Comparison of ENCODE assay signal across 13 cellular contexts in the genomic region with DNA sequence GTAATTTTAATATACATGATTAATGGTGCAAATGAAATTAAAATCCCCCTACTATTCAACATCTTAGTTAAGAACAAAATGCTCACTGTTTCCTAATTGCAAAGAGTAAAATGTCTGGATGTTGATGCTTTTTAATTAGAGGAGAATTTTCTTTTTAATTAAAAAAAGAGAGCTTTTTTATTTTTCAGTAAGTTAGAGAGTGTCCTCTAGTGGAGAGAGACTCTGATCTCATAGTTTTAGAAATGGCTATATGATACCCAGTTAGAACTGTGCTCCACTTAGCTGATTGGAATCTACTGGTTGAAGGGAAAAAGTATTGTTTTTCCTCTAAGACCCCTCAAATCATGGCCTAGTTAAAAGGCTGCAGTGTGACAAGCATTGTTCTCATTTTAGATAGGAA.
DNase-seq lines count a peak whose midpoint lies in the region; ATAC-seq and TF ChIP-seq lines count a peak whose summit lies in the region.
"Had no signal": no experiment of that assay in that cellular context is flagged by ENCODE, and none has a peak within 500 bp of the region (broad histone marks: within the 10 kb centered on the region; RNA-seq: fewer than 3 reads in every experiment).

No MANE protein-coding gene starts in this region.

- H3K27ac ChIP-seq in cardiac muscle cell = no peak overlapping the region
- H3K27ac ChIP-seq in right atrium auricular region = no peak overlapping the region
- peak overlapping the region; percentile 84 for H3K27ac ChIP-seq in VCaP
- no peak overlapping the region for H3K27ac ChIP-seq in foreskin keratinocyte

- no peak overlapping the region for H3K4me3 ChIP-seq in cardiac muscle cell
- H3K4me3 ChIP-seq in right atrium auricular region = no peak overlapping the region

- H3K4me3 Mint-ChIP-seq in type B pancreatic cell = no peak overlapping the region
- no peak overlapping the region for H3K4me3 Mint-ChIP-seq in natural killer cell
- H3K4me3 Mint-ChIP-seq: B cell; natural killer cell treated with Interleukin-12 subunit alpha and Interleukin-12 subunit beta and Interleukin-15 and Interleukin-18, amount 100 ng/mL, for 72 hours had no signal

- H3K4me1 Mint-ChIP-seq in type B pancreatic cell (ENCODE audit: unreplicated experiment) (no peaks in the 10 kb centered on the region), natural killer cell (no peaks in the 10 kb centered on the region)
- H3K4me1 Mint-ChIP-seq: B cell had no signal

- intact Hi-C loops in natural killer cell (cut with micrococcal nuclease) = no loop called here

- no peaks in the 10 kb centered on the region for H3K27me3 Mint-ChIP-seq in type B pancreatic cell
- H3K27me3 Mint-ChIP-seq in natural killer cell (ENCODE audit: low read depth in 2 of 2) = no peaks in the 10 kb centered on the region
- H3K27me3 Mint-ChIP-seq: B cell; natural killer cell treated with Interleukin-12 subunit alpha and Interleukin-12 subunit beta and Interleukin-15 and Interleukin-18, amount 100 ng/mL, for 72 hours had no signal

- H3K36me3 ChIP-seq in cardiac muscle cell (no peaks in the 10 kb centered on the region), right atrium auricular region (no peaks in the 10 kb centered on the region)

- no peaks in the 10 kb centered on the region for H3K36me3 Mint-ChIP-seq in type B pancreatic cell
- H3K36me3 Mint-ChIP-seq in natural killer cell = no peaks in the 10 kb centered on the region
- H3K36me3 Mint-ChIP-seq: natural killer cell treated with Interleukin-12 subunit alpha and Interleukin-12 subunit beta and Interleukin-15 and Interleukin-18, amount 100 ng/mL, for 72 hours had no signal

- TF ChIP-seq CTCF in cardiac muscle cell (IDR thresholded peaks at IDR 0.05; ENCODE audit: low read depth, low read length) (peak; percentile 49), right atrium auricular region (IDR thresholded peaks at IDR 0.05) (peak in 1 of 2 donors; percentile 35), VCaP (conservative IDR thresholded peaks at IDR 0.05) (peak; percentile 82), foreskin keratinocyte (conservative IDR thresholded peaks at IDR 0.05) (peak; percentile 52), type B pancreatic cell (conservative IDR thresholded peaks at IDR 0.05) (peak; percentile 62), natural killer cell (IDR thresholded peaks at IDR 0.05) (no peak)

- ATAC-seq in foreskin keratinocyte (no peak), natural killer cell (no peak), GM18867 (IDR thresholded peaks at IDR 0.05; ENCODE audit: unreplicated experiment) (no peak)
- ATAC-seq: natural killer cell treated with Interleukin-12 subunit alpha and Interleukin-12 subunit beta and Interleukin-15 and Interleukin-18, amount 100 ng/mL, for 72 hours had no signal

- DNase-seq in cardiac muscle cell (ENCODE audit: low read depth in 1 of 2, low spot score in 1 of 2) (peak in 1 of 2 donors; percentile 24), right atrium auricular region (ENCODE audit: low spot score) (no peak), foreskin keratinocyte (no peak), type B pancreatic cell (ENCODE audit: extremely low spot score, unreplicated experiment) (no peak), natural killer cell (no peak)
- no peak for DNase-seq in stimulated activated CD4-positive, alpha-beta T cell treated with anti-CD3 and anti-CD28 coated beads, Interleukin-1b, Interleukin-23, amount 100 ng/mL, for 48 hours
- DNase-seq: cortex of kidney; NCI-H1436 treated with DMSO at 0.1 percent for 48 hours; stimulated activated CD4-positive, alpha-beta T cell treated with anti-CD3 and anti-CD28 coated beads, Interleukin-2, amount 100 ng/mL, for 48 hours had no signal

- no peaks in the 10 kb centered on the region for H3K4me1 ChIP-seq in cardiac muscle cell (ENCODE audit: low read depth)
- H3K4me1 ChIP-seq in right atrium auricular region = no peaks in the 10 kb centered on the region
- no peaks in the 10 kb centered on the region for H3K4me1 ChIP-seq in foreskin keratinocyte

- no peaks in the 10 kb centered on the region for H3K9me3 ChIP-seq in cardiac muscle cell (ENCODE audit: low read depth)
- H3K9me3 ChIP-seq in right atrium auricular region = no peaks in the 10 kb centered on the region

- H3K27me3 ChIP-seq in cardiac muscle cell (no peaks in the 10 kb centered on the region), right atrium auricular region (no peaks in the 10 kb centered on the region), foreskin keratinocyte (no peaks in the 10 kb centered on the region)

- H3K27ac Mint-ChIP-seq in type B pancreatic cell = no peak overlapping the region
- no peak overlapping the region for H3K27ac Mint-ChIP-seq in natural killer cell
- H3K27ac Mint-ChIP-seq: B cell; natural killer cell treated with Interleukin-12 subunit alpha and Interleukin-12 subunit beta and Interleukin-15 and Interleukin-18, amount 100 ng/mL, for 72 hours had no signal

- H3K9me3 Mint-ChIP-seq in type B pancreatic cell = no peaks in the 10 kb centered on the region
- H3K9me3 Mint-ChIP-seq in natural killer cell = peaks cover 0 to 3% of the 10 kb centered on the region in 2 donors
